18 cellular contexts compared by ENCODE assay signal in the genomic region with DNA sequence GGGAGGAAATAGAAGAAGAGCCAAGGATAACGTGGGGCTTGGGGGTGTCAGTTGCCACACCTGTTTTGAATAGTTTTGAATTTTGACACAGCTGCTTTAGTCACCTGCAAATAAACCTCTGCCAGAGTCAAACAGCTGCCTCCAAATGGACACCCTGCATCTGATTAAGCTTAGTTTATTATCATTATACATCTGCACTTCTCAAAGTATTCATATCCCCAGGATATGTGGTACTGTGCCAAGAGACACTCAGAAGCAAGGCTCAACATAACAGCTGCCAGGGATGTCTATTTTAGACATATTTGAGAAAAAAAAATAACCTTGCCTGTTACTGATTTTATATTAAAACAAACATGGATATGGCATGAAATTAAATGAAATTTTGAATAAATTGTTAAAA.
"Had no signal": no experiment of that assay in that cellular context is flagged by ENCODE, and none has a peak within 500 bp of the region (broad histone marks: within the 10 kb centered on the region; RNA-seq: fewer than 3 reads in every experiment).

No MANE protein-coding gene starts in this region.

- H3K36me3 ChIP-seq: ascending aorta, esophagus muscularis mucosa, gastrocnemius medialis, lower lobe of right lung, sigmoid colon, spleen had no signal

- H3K27ac ChIP-seq: ascending aorta, esophagus muscularis mucosa, gastrocnemius medialis, lower lobe of right lung, parathyroid adenoma, sigmoid colon, spleen had no signal

- H3K9me3 ChIP-seq: gastrocnemius medialis, lower lobe of right lung had no signal

- ATAC-seq: activated CD4-positive, CD25-positive, alpha-beta regulatory T cell treated with anti-CD3 and anti-CD28 coated beads, Interleukin-2, amount 50 U/mL, for 24 hours; gastrocnemius medialis; lower lobe of right lung; natural killer cell; stimulated activated naive B cell treated with anti-CD40 and anti-IgM and Interleukin-4, amounts not matched to agents 10 μg/mL and 1 μg/mL and 100 μg/mL, for 72 hours had no signal

- DNase-seq: activated CD8-positive, alpha-beta memory T cell treated with anti-CD3 and anti-CD28 coated beads for 24 hours; activated CD8-positive, alpha-beta memory T cell treated with anti-CD3 and anti-CD28 coated beads, Interleukin-2, amount 50 U/mL, for 48 hours; activated effector memory CD4-positive, alpha-beta T cell treated with anti-CD3 and anti-CD28 coated beads, Interleukin-2, amount 50 U/mL, for 16 hours; activated naive CD4-positive, alpha-beta T cell treated with anti-CD3 and anti-CD28 coated beads, Interleukin-2, amount 50 U/mL, for 16 hours; activated T-cell treated with anti-CD3 and anti-CD28 coated beads, Interleukin-2, amount 50 U/mL, for 48 hours; cerebellar nuclear complex; effector memory CD4-positive, alpha-beta T cell; gastrocnemius medialis; head of caudate nucleus; natural killer cell; sigmoid colon; stimulated activated naive B cell treated with anti-CD40 and anti-IgM and Interleukin-4, amounts not matched to agents 10 μg/mL and 1 μg/mL and 100 μg/mL, for 72 hours had no signal

- H3K27me3 ChIP-seq: ascending aorta, esophagus muscularis mucosa, gastrocnemius medialis, sigmoid colon, spleen had no signal

- H3K4me1 ChIP-seq: ascending aorta, esophagus muscularis mucosa, gastrocnemius medialis, lower lobe of right lung, parathyroid adenoma, sigmoid colon, spleen had no signal

- H3K4me3 ChIP-seq: ascending aorta, esophagus muscularis mucosa, gastrocnemius medialis, lower lobe of right lung, sigmoid colon, spleen had no signal
